In the genomic region with DNA sequence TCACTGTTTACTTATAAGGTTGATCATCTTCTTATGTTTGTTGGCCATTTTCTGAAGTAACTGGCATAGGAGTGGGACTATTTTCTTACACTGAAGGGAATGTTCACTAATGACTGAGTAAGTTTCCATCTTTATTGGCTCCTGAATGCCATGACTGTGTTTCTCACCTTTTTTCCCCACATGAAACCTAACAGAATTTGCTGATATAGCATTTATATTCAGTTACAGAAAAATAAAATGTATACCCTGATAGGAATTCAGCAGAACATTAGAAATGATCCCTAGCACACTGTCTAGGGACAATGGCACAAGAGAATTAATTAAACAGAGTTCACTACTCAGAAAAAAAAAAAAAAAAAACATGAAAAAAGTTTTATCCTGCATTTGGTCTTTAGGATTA, we compare ENCODE assay signal across 20 cellular contexts.
DNase-seq lines count a peak whose midpoint lies in the region; ATAC-seq, FAIRE-seq and TF ChIP-seq lines count a peak whose summit lies in the region.
"Had no signal": no experiment of that assay in that cellular context is flagged by ENCODE, and none has a peak within 500 bp of the region (broad histone marks: within the 10 kb centered on the region; RNA-seq: fewer than 3 reads in every experiment).

No MANE protein-coding gene starts in this region.

- H3K4me3 ChIP-seq in A549 (no peak overlapping the region), H1 (ENCODE audit: extremely low read depth in 1 of 4, insufficient read depth in 2 of 4, low read depth in 3 of 4, low read length in 4 of 4) (no peak overlapping the region)
- H3K4me3 ChIP-seq: BLaER1 treated with 17β-estradiol and CSF1 and Interleukin-3, amounts not matched to agents 10 nM and 100 nM had no signal

- no peak overlapping the region for H2BK12ac ChIP-seq in H1 (ENCODE audit: low read depth, low read length)

- no peak overlapping the region for H2BK120ac ChIP-seq in H1 (replicated peaks; ENCODE audit: low read depth, low read length)

- H3K4me2 ChIP-seq in A549 (no peak overlapping the region), H1 (ENCODE audit: insufficient read depth in 1 of 2, low read depth in 2 of 2, low read length in 2 of 2) (no peak overlapping the region)
- H3K4me2 ChIP-seq: BLaER1 treated with 17β-estradiol and CSF1 and Interleukin-3, amounts not matched to agents 10 nM and 100 nM had no signal

- TF ChIP-seq POLR2A in A549 (IDR thresholded peaks at IDR 0.05; ENCODE audit: low read length) (no peak), H54 (IDR thresholded peaks at IDR 0.05; ENCODE audit: low read depth, low read length) (no peak), H1 (IDR thresholded peaks at IDR 0.05; ENCODE audit: control extremely low read depth in 1 of 2, low read depth in 2 of 2, low read length in 2 of 2) (no peak)

- no peak for TF ChIP-seq RAD21 in A549 (conservative IDR thresholded peaks at IDR 0.05 in 1 of 2, IDR thresholded peaks at IDR 0.05 in 1 of 2)
- TF ChIP-seq RAD21 in H1 (IDR thresholded peaks at IDR 0.05 in 1 of 2, conservative IDR thresholded peaks at IDR 0.05 in 1 of 2; ENCODE audit: low read depth in 2 of 2, low read length in 2 of 2): no peak

- H3K4ac ChIP-seq in H1 (replicated peaks; ENCODE audit: insufficient read length, low read depth, low read length): no peak overlapping the region

- no peak overlapping the region for H4K5ac ChIP-seq in H1 (ENCODE audit: insufficient read length, low read depth, low read length)

- ATAC-seq in A549: no peak
- ATAC-seq in activated CD8-positive, alpha-beta T cell treated with anti-CD3 and anti-CD28 coated beads for 36 hours: no peak
- ATAC-seq: CD8-positive, alpha-beta T cell had no signal

- no peak overlapping the region for H3K56ac ChIP-seq in H1 (replicated peaks; ENCODE audit: insufficient read length, low read depth, low read length)

- H3K18ac ChIP-seq in H1 (ENCODE audit: extremely low read depth, low read length): no peak overlapping the region

- H4K20me1 ChIP-seq in H1 (replicated peaks in 1 of 2; ENCODE audit: control insufficient read depth in 1 of 2, insufficient read depth in 2 of 2, low read length in 2 of 2): no peaks in the 10 kb centered on the region
- H4K20me1 ChIP-seq: BLaER1 treated with 17β-estradiol and CSF1 and Interleukin-3, amounts not matched to agents 10 nM and 100 nM had no signal

- intact Hi-C loops in activated CD8-positive, alpha-beta T cell treated with anti-CD3 and anti-CD28 coated beads for 36 hours (cut with micrococcal nuclease): no loop called here
- intact Hi-C loops in posterior cingulate gyrus (cut with DNase I): no loop called here

- H3K27ac ChIP-seq in A549 (no peak overlapping the region), H1 (ENCODE audit: low read depth, low read length) (no peak overlapping the region)
- H3K27ac ChIP-seq: BLaER1 treated with 17β-estradiol and CSF1 and Interleukin-3, amounts not matched to agents 10 nM and 100 nM; C4-2B had no signal

- TF ChIP-seq EP300 in A549 (IDR thresholded peaks at IDR 0.05) (no peak), H1 (IDR thresholded peaks at IDR 0.05; ENCODE audit: borderline replicate concordance in 1 of 2, low read depth in 2 of 2, low read length in 2 of 2) (no peak)

- H2AK5ac ChIP-seq in H1 (ENCODE audit: low read depth, low read length): no peak overlapping the region

- no peaks in the 10 kb centered on the region for H3K27me3 ChIP-seq in H1 (replicated peaks in 1 of 4; ENCODE audit: control insufficient read depth in 3 of 4, extremely low read depth in 1 of 4, insufficient read depth in 3 of 4, low read length in 3 of 4)
- H3K27me3 ChIP-seq: BLaER1 treated with 17β-estradiol and CSF1 and Interleukin-3, amounts not matched to agents 10 nM and 100 nM had no signal

- H3K36me3 ChIP-seq in H1 (ENCODE audit: control insufficient read depth in 2 of 4, insufficient read depth in 4 of 4, low read length in 3 of 4): no peaks in the 10 kb centered on the region
- H3K36me3 ChIP-seq: BLaER1 treated with 17β-estradiol and CSF1 and Interleukin-3, amounts not matched to agents 10 nM and 100 nM had no signal

- no peak overlapping the region for H2BK15ac ChIP-seq in H1 (ENCODE audit: low read length)

- TF ChIP-seq CTCF in A549 (IDR thresholded peaks at IDR 0.05) (no peak), H1 (IDR thresholded peaks at IDR 0.05; ENCODE audit: control extremely low read depth in 1 of 3, insufficient read depth in 1 of 3, low read depth in 1 of 3, low read length in 3 of 3) (no peak)
- TF ChIP-seq CTCF in activated CD8-positive, alpha-beta T cell treated with anti-CD3 and anti-CD28 coated beads for 36 hours (IDR thresholded peaks at IDR 0.05): no peak

- no peaks in the 10 kb centered on the region for H3K79me1 ChIP-seq in H1 (ENCODE audit: low read depth, low read length)

- no peak overlapping the region for H2BK5ac ChIP-seq in H1 (ENCODE audit: low read depth, low read length)

- no peak overlapping the region for H4K91ac ChIP-seq in H1 (replicated peaks; ENCODE audit: insufficient read length, low read length)

- no peaks in the 10 kb centered on the region for H3K27me3 Mint-ChIP-seq in activated CD8-positive, alpha-beta T cell treated with anti-CD3 and anti-CD28 coated beads for 36 hours
- H3K27me3 Mint-ChIP-seq: B cell; CD4-positive, alpha-beta T cell had no signal

- no peaks in the 10 kb centered on the region for H3K79me2 ChIP-seq in H1 (ENCODE audit: control insufficient read depth in 1 of 2, insufficient read depth in 2 of 2, low read length in 2 of 2)

- no peaks in the 10 kb centered on the region for H3K4me1 Mint-ChIP-seq in activated CD8-positive, alpha-beta T cell treated with anti-CD3 and anti-CD28 coated beads for 36 hours (ENCODE audit: low read depth)
- H3K4me1 Mint-ChIP-seq: B cell had no signal

- H3K23me2 ChIP-seq in H1 (ENCODE audit: low read depth, low read length): no peaks in the 10 kb centered on the region

- no peak overlapping the region for H2AFZ ChIP-seq in H1 (ENCODE audit: low read length)

- no peak overlapping the region for H3K23ac ChIP-seq in H1 (ENCODE audit: insufficient read length)

- FAIRE-seq in A549 (lab: Jason Lieb, UNC) (no peak), H54 (lab: Jason Lieb, UNC) (peak; percentile 33), H1 (lab: Jason Lieb, UNC) (no peak)
- FAIRE-seq: D721Med, G401.6, GM12891, GM19239 had no signal

- no peak overlapping the region for H4K8ac ChIP-seq in H1 (ENCODE audit: extremely low read depth, insufficient read depth, low read length)

- CTCF ChIA-PET in A549 (lab: Yijun Ruan, JAX) (no interaction called here), H1 (lab: Charles Lee; ENCODE audit: partially characterized antibody) (no interaction called here)
- CTCF ChIA-PET in activated CD8-positive, alpha-beta T cell treated with anti-CD3 and anti-CD28 coated beads for 36 hours (lab: Charles Lee): no interaction called here

- no peaks in the 10 kb centered on the region for H3K9me3 ChIP-seq in A549
- no peaks in the 10 kb centered on the region for H3K9me3 ChIP-seq in H1 (ENCODE audit: insufficient read depth in 2 of 2, low read depth in 1 of 2, low read length in 1 of 2)
- H3K9me3 ChIP-seq: BLaER1 treated with 17β-estradiol and CSF1 and Interleukin-3, amounts not matched to agents 10 nM and 100 nM; Caco-2 had no signal

- no peak overlapping the region for H3K9ac ChIP-seq in H1 (replicated peaks in 1 of 4; ENCODE audit: extremely low read depth in 1 of 4, low read depth in 3 of 4, low read length in 3 of 4)
- H3K9ac ChIP-seq: BLaER1 treated with 17β-estradiol and CSF1 and Interleukin-3, amounts not matched to agents 10 nM and 100 nM had no signal

- H3K27ac Mint-ChIP-seq in activated CD8-positive, alpha-beta T cell treated with anti-CD3 and anti-CD28 coated beads for 36 hours: no peak overlapping the region
- H3K27ac Mint-ChIP-seq: B cell; CD4-positive, alpha-beta T cell; CD8-positive, alpha-beta T cell had no signal

- POLR2A ChIA-PET in A549 (lab: Yijun Ruan, JAX) (no interaction called here), H1 (lab: Charles Lee; ENCODE audit: partially characterized antibody) (no interaction called here)
- POLR2A ChIA-PET in activated CD8-positive, alpha-beta T cell treated with anti-CD3 and anti-CD28 coated beads for 36 hours (lab: Charles Lee): no interaction called here

- no peak for DNase-seq in A549 (ENCODE audit: low read depth in 1 of 2, low spot score in 1 of 2)
- DNase-seq in H54 (ENCODE audit: insufficient read length, low spot score): no peak
- DNase-seq in H1 (ENCODE audit: low read depth in 1 of 2, low spot score in 2 of 2): no peak
- DNase-seq in activated CD8-positive, alpha-beta T cell treated with anti-CD3 and anti-CD28 coated beads for 36 hours: no peak
- no peak for DNase-seq in posterior cingulate gyrus
- DNase-seq: 8988T; AML-193; Caco-2; Calu3; CD4-positive, alpha-beta T cell; CD8-positive, alpha-beta T cell; DMS79 treated with DMSO at 0.1 percent for 48 hours; GF-D8 had no signal

- no peak overlapping the region for H2BK20ac ChIP-seq in H1 (ENCODE audit: low read length)

- no peak overlapping the region for H3K4me3 Mint-ChIP-seq in activated CD8-positive, alpha-beta T cell treated with anti-CD3 and anti-CD28 coated beads for 36 hours
- H3K4me3 Mint-ChIP-seq: B cell; CD4-positive, alpha-beta T cell; CD8-positive, alpha-beta T cell had no signal

- no peaks in the 10 kb centered on the region for H3K36me3 Mint-ChIP-seq in activated CD8-positive, alpha-beta T cell treated with anti-CD3 and anti-CD28 coated beads for 36 hours (ENCODE audit: low read depth)
- H3K36me3 Mint-ChIP-seq: CD8-positive, alpha-beta T cell had no signal

- H3K14ac ChIP-seq in H1 (ENCODE audit: insufficient read length): no peak overlapping the region

- H3K4me1 ChIP-seq in A549 (peaks cover 6% of the 10 kb centered on the region; the same call in 2 of the 3 replicates), H1 (replicated peaks in 1 of 4; ENCODE audit: control insufficient read depth in 3 of 4, insufficient read depth in 4 of 4, low read length in 3 of 4) (no peaks in the 10 kb centered on the region)
- H3K4me1 ChIP-seq: BLaER1 treated with 17β-estradiol and CSF1 and Interleukin-3, amounts not matched to agents 10 nM and 100 nM; Caco-2 had no signal

- peaks cover 4% of the 10 kb centered on the region for H3K9me3 Mint-ChIP-seq in activated CD8-positive, alpha-beta T cell treated with anti-CD3 and anti-CD28 coated beads for 36 hours

TF ChIP-seq in A549, 52 proteins besides CTCF, POLR2A, EP300 and RAD21 (continues in another document):
- TF ChIP-seq POLR2AphosphoS2 (conservative IDR thresholded peaks at IDR 0.05; ENCODE audit: low read length) (no peak), GATA3 (IDR thresholded peaks at IDR 0.05; ENCODE audit: borderline replicate concordance) (no peak), KDM5A (IDR thresholded peaks at IDR 0.05) (no peak), MAFK (IDR thresholded peaks at IDR 0.05; ENCODE audit: partially characterized antibody) (peak; percentile 94), CBX8 (IDR thresholded peaks at IDR 0.05) (no peak)

TF ChIP-seq in H1, 55 proteins besides CTCF, POLR2A, EP300 and RAD21 (continues in another document):
- TF ChIP-seq KDM1A (IDR thresholded peaks at IDR 0.05; ENCODE audit: borderline replicate concordance, low read length) (no peak), ASH2L (IDR thresholded peaks at IDR 0.05; ENCODE audit: low read length) (no peak), MAFK (IDR thresholded peaks at IDR 0.05; ENCODE audit: low read depth, low read length) (peak; percentile 89), POLR2AphosphoS5 (IDR thresholded peaks at IDR 0.05; ENCODE audit: low read depth, low read length) (no peak)
